In the genomic region with DNA sequence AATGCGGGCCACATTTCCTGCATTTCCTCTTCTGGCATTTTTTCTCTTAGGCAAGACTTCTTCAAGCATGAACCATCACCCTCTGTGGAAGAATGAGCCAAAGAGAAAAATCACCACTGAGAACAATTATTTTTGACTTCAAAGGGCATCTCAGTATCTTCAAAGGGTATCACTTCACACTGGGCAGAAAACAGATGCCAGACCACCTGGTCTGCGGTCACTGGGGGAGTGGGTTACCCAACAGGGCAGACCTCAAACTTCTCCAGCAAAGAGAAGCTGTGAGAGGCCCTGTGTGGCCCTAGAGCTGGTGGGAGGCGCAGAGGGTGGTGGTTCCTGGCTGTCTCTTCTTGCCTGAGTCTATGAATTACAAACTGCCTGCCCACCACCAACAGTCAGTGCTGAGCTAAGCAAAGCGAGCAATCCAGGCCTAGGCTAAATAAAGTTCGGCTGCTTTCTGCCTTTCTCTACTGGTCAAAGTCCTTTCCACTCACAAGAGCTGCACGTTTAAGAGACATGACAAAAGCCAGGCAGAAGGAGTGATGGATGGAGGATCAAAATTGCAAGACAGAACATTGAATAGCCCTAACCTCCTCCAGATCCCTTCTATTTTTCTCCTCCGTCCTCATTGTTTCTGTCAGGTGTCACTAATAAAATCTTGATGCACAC, we compare ENCODE assay signal across 26 cellular contexts.
DNase-seq lines count a peak whose midpoint lies in the region; ATAC-seq and TF ChIP-seq lines count a peak whose summit lies in the region.
"Had no signal": no experiment of that assay in that cellular context is flagged by ENCODE, and none has a peak within 500 bp of the region (broad histone marks: within the 10 kb centered on the region; RNA-seq: fewer than 3 reads in every experiment).

No MANE protein-coding gene starts in this region.

- H2AFZ ChIP-seq in OCI-LY7 (ENCODE audit: low read length): peak overlapping the region; percentile 59; the same call in 1 of the 2 replicates
- no peak overlapping the region for H2AFZ ChIP-seq in PC-9
- H2AFZ ChIP-seq: GM23248 had no signal

- BruUV-seq in OCI-LY7 (replicated peaks; lab: Mats Ljungman, UMichigan) (no TSS peak), PC-9 (replicated peaks; lab: Mats Ljungman, UMichigan) (no TSS peak)

- H4K20me1 ChIP-seq in OCI-LY7 (ENCODE audit: insufficient read depth, low read length) (no peaks in the 10 kb centered on the region), PC-9 (ENCODE audit: insufficient read depth) (no peaks in the 10 kb centered on the region)

- H3K27ac ChIP-seq in OCI-LY7 (ENCODE audit: low read depth, low read length, poor library complexity, severe bottlenecking) (peak overlapping the region; percentile 90), liver (ENCODE audit: low read depth in 1 of 2, low read length in 2 of 2) (no peak overlapping the region), PC-9 (no peak overlapping the region)
- H3K27ac ChIP-seq: 22Rv1, C4-2B, GM23248, left ventricle myocardium inferior, neutrophil, upper lobe of left lung had no signal

- WGBS in liver: 69% methylated on average over 7 of the region's 7 CpGs

- TF ChIP-seq CTCF in OCI-LY7 (conservative IDR thresholded peaks at IDR 0.05; ENCODE audit: low read length): no peak
- TF ChIP-seq CTCF in liver (IDR thresholded peaks at IDR 0.05; ENCODE audit: low read depth, low read length, missing input control): no peak
- no peak for TF ChIP-seq CTCF in PC-9 (conservative IDR thresholded peaks at IDR 0.05)

- H3F3A ChIP-seq in PC-9 (ENCODE audit: insufficient read depth, low read depth): no peaks in the 10 kb centered on the region

- H3K4me1 ChIP-seq in OCI-LY7 (ENCODE audit: insufficient read depth, low read length, poor library complexity, severe bottlenecking) (peaks cover 63% of the 10 kb centered on the region), liver (ENCODE audit: control insufficient read depth in 4 of 4, insufficient read depth in 4 of 4, low read length in 3 of 4) (no peaks in the 10 kb centered on the region), PC-9 (replicated peaks; ENCODE audit: insufficient read depth) (no peaks in the 10 kb centered on the region)
- H3K4me1 ChIP-seq: left ventricle myocardium inferior, upper lobe of left lung had no signal

- H3K27me3 ChIP-seq in liver (ENCODE audit: control insufficient read depth in 4 of 4, insufficient read depth in 4 of 4, low read length in 3 of 4) (no peaks in the 10 kb centered on the region), PC-9 (ENCODE audit: insufficient read depth, low read depth) (peaks cover 7% of the 10 kb centered on the region; the same call in 1 of the 2 replicates)
- H3K27me3 ChIP-seq: neutrophil, upper lobe of left lung had no signal

- H3K79me2 ChIP-seq in OCI-LY7 (ENCODE audit: insufficient read depth, low read depth, low read length) (no peaks in the 10 kb centered on the region), PC-9 (ENCODE audit: low read depth) (no peaks in the 10 kb centered on the region)

- no peaks in the 10 kb centered on the region for H3K36me3 ChIP-seq in OCI-LY7 (ENCODE audit: insufficient read depth, low read length)
- H3K36me3 ChIP-seq in liver (ENCODE audit: control insufficient read depth in 4 of 4, insufficient read depth in 3 of 4, low read depth in 1 of 4, low read length in 3 of 4): no peaks in the 10 kb centered on the region
- H3K36me3 ChIP-seq in PC-9 (ENCODE audit: low read depth): no peaks in the 10 kb centered on the region
- H3K36me3 ChIP-seq: left ventricle myocardium inferior, neutrophil, upper lobe of left lung had no signal

- no peak for ATAC-seq in GM19324 (IDR thresholded peaks at IDR 0.05; ENCODE audit: low FRiP score, unreplicated experiment)
- ATAC-seq: PC-3, right cardiac atrium had no signal

- H3K9me3 ChIP-seq in OCI-LY7 (ENCODE audit: low read length) (no peaks in the 10 kb centered on the region; the same call in 1 of the 2 replicates), liver (ENCODE audit: control insufficient read depth in 4 of 4, low read length in 3 of 4) (no peaks in the 10 kb centered on the region), PC-9 (ENCODE audit: insufficient read depth, low read depth) (no peaks in the 10 kb centered on the region)
- H3K9me3 ChIP-seq: left ventricle myocardium inferior, neutrophil, upper lobe of left lung had no signal

- CTCF ChIA-PET in OCI-LY7 (lab: Charles Lee; ENCODE audit: unreplicated experiment) (interaction anchor here (0.6 kb wide), 1 partner anchor 185 kb away, joined by 3 read pairs; no protein-coding TSS in a partner anchor), PC-9 (lab: Charles Lee) (no interaction called here)

- no peak overlapping the region for H3K9ac ChIP-seq in liver (ENCODE audit: low read depth in 1 of 2, low read length in 2 of 2)
- H3K9ac ChIP-seq: GM23248 had no signal

- intact Hi-C loops in OCI-LY7 (cut with micrococcal nuclease; ENCODE audit: unreplicated experiment): loop anchor here (2.0 to 10.0 kb wide), 2 partner anchors 141 to 145 kb away; no protein-coding TSS in a partner anchor
- intact Hi-C loops in PC-9 (cut with micrococcal nuclease; ENCODE audit: unreplicated experiment): no loop called here

- no peaks in the 10 kb centered on the region for H3K9me2 ChIP-seq in OCI-LY7 (ENCODE audit: insufficient read depth, low read length)
- no peaks in the 10 kb centered on the region for H3K9me2 ChIP-seq in PC-9 (ENCODE audit: insufficient read depth)

- H3K4me2 ChIP-seq in OCI-LY7 (ENCODE audit: low read length) (peak overlapping the region; percentile 52), PC-9 (no peak overlapping the region)

- no peak for TF ChIP-seq RAD21 in liver (IDR thresholded peaks at IDR 0.05)

- H3K4me3 ChIP-seq in OCI-LY7 (ENCODE audit: low read depth, low read length, poor library complexity, severe bottlenecking): peak overlapping the region; percentile 36
- no peak overlapping the region for H3K4me3 ChIP-seq in liver (ENCODE audit: low read depth in 1 of 3, low read length in 3 of 3)
- H3K4me3 ChIP-seq in PC-9: no peak overlapping the region
- H3K4me3 ChIP-seq: GM23248, left ventricle myocardium inferior, upper lobe of left lung had no signal

- POLR2A ChIA-PET in OCI-LY7 (lab: Charles Lee): interaction anchor here (0.7 to 1.3 kb wide), 4 partner anchors 12 to 146 kb away, joined by 4 to 5 read pairs (median 4); no protein-coding TSS in a partner anchor
- POLR2A ChIA-PET in PC-9 (lab: Charles Lee; ENCODE audit: unreplicated experiment): no interaction called here

- DNase-seq in NOMO-1 (lab: John Stamatoyannopoulos, UW; ENCODE audit: unreplicated experiment in 2 of 2) (peak; percentile 45 to 52), NOMO-1 treated with dmso at 0.1 percent for 144 hours (lab: John Stamatoyannopoulos, UW; ENCODE audit: unreplicated experiment) (no peak), OCI-LY7 (ENCODE audit: low spot score) (peak; percentile 91), NCI-H1105 treated with DMSO at 0.1 percent for 48 hours (lab: John Stamatoyannopoulos, UW) (no peak), PC-9 (no peak), amniotic stem cell (lab: John Stamatoyannopoulos, UW) (no peak)
- DNase-seq: activated CD4-positive, alpha-beta memory T cell treated with anti-CD3 and anti-CD28 coated beads, Interleukin-2, amount 10 ng/mL, durations not matched to agents 7 days and 5 days; activated CD8-positive, alpha-beta memory T cell treated with anti-CD3 and anti-CD28 coated beads, Interleukin-2, amount 50 U/mL, for 4 hours; activated naive CD4-positive, alpha-beta T cell treated with Interleukin-2 at 50 U/mL for 16 hours; central memory CD4-positive, alpha-beta T cell; COR-L47; GM23248; left ventricle myocardium inferior; naive B cell; NCI-H1436; NCI-H748 treated with DMSO at 0.1 percent for 48 hours; PC-3; right cardiac atrium; Right ventricle myocardium superior; stimulated activated CD4-positive, alpha-beta T cell treated with anti-CD3 and anti-CD28 coated beads, Interleukin-1b, Interleukin-23, amount 100 ng/mL, for 48 hours; upper lobe of left lung had no signal

TF ChIP-seq in liver, 16 proteins besides CTCF, POLR2A, EP300 and RAD21:
- TF ChIP-seq SP1 (IDR thresholded peaks at IDR 0.05): peak; percentile 52
- peak; percentile 71 to 76 for TF ChIP-seq HNF4A (conservative IDR thresholded peaks at IDR 0.05)
- no peak for TF ChIP-seq YY1 (IDR thresholded peaks at IDR 0.05)
- peak in 1 of 2 donors; percentile 19 for TF ChIP-seq RXRA (IDR thresholded peaks at IDR 0.05)
- TF ChIP-seq, protein P1, sequence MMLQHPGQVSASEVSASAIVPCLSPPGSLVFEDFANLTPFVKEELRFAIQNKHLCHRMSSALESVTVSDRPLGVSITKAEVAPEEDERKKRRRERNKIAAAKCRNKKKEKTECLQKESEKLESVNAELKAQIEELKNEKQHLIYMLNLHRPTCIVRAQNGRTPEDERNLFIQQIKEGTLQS (IDR thresholded peaks at IDR 0.05): no peak
- no peak for TF ChIP-seq JUND (IDR thresholded peaks at IDR 0.05)
- TF ChIP-seq, protein P2, sequence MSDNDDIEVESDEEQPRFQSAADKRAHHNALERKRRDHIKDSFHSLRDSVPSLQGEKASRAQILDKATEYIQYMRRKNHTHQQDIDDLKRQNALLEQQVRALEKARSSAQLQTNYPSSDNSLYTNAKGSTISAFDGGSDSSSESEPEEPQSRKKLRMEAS (IDR thresholded peaks at IDR 0.05): no peak
- TF ChIP-seq HNF4G (IDR thresholded peaks at IDR 0.05): peak; percentile 18
- no peak for TF ChIP-seq FOXA2 (IDR thresholded peaks at IDR 0.05)

Comparison
In these comparisons a context has a peak if more than half of its experiments do, and no peak if none do; other contexts are left out.
1. DNase-seq: peak in NOMO-1 (2 of 2) and OCI-LY7 (single experiment); none in NOMO-1 treated with dmso at 0.1 percent for 144 hours (single experiment), NCI-H1105 treated with DMSO at 0.1 percent for 48 hours (single experiment), PC-9 (0 of 2) and amniotic stem cell (single experiment).